ENCODE assay signal across 8 cellular contexts in the genomic region with DNA sequence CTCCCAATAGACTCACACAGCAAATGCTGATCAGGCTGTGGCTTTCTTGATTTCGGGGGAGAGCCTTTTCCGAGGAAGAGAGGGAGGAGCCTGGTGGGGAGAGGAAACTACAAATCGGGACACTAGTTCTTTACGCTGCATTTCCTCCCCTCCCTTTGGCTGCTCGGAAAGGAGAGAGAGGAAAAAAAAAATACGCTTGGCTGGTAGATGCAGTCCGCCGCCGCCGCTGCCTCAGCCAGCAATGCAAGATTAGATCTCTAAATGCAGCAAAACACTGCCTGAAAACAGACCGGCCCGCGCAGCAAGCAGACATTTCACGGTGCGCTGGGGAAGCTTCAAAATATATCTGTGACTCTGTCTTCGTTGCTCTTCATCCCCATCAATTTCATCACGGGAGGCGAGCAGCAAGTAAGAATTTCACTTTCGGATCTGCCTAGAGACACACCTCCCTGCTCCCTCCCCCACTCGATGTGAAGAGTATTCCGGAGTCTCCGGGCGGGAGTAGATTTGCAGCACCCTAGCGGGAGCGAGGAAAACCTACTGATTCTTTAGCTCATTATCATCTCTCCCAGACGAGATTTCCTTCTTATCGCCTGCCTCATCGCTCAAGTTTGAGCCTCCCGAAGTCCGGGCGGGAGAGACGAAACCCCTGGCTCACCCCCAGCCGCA. TPM values are rescaled to one million over a fixed set of nuclear protein-coding genes. Genes with fewer than 3 reads are reported as not detected.
DNase-seq lines count a peak whose midpoint lies in the region; ATAC-seq, FAIRE-seq and TF ChIP-seq lines count a peak whose summit lies in the region.

A gene with protein sequence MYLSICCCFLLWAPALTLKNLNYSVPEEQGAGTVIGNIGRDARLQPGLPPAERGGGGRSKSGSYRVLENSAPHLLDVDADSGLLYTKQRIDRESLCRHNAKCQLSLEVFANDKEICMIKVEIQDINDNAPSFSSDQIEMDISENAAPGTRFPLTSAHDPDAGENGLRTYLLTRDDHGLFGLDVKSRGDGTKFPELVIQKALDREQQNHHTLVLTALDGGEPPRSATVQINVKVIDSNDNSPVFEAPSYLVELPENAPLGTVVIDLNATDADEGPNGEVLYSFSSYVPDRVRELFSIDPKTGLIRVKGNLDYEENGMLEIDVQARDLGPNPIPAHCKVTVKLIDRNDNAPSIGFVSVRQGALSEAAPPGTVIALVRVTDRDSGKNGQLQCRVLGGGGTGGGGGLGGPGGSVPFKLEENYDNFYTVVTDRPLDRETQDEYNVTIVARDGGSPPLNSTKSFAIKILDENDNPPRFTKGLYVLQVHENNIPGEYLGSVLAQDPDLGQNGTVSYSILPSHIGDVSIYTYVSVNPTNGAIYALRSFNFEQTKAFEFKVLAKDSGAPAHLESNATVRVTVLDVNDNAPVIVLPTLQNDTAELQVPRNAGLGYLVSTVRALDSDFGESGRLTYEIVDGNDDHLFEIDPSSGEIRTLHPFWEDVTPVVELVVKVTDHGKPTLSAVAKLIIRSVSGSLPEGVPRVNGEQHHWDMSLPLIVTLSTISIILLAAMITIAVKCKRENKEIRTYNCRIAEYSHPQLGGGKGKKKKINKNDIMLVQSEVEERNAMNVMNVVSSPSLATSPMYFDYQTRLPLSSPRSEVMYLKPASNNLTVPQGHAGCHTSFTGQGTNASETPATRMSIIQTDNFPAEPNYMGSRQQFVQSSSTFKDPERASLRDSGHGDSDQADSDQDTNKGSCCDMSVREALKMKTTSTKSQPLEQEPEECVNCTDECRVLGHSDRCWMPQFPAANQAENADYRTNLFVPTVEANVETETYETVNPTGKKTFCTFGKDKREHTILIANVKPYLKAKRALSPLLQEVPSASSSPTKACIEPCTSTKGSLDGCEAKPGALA (N-terminal part only) (plus strand): TSS at position 138 of the 669 bp plus-strand sequence. CDS start 803 bp downstream, outside the sequence.

- H3K27me3 ChIP-seq in BJ (ENCODE audit: control insufficient read depth, insufficient read depth, low read length) (peaks cover 30% of the 10 kb centered on the region), left ventricle myocardium inferior (ENCODE audit: low read depth) (peaks cover 67% of the 10 kb centered on the region), pancreas (peaks cover 4 to 31% (median 8%) of the 10 kb centered on the region in 4 donors)

- H3K9me3 ChIP-seq in left ventricle myocardium inferior (replicated peaks) (no peaks in the 10 kb centered on the region), pancreas (no peaks in the 10 kb centered on the region)

- POLR2A ChIA-PET in BJ (lab: Charles Lee): no interaction called here

- WGBS in pancreas, 2 donors: 0% methylated on average over 33 of the region's 33 CpGs

- peak in 3 of 4 donors; percentile 37 to 48 (median 38) for ATAC-seq in pancreas

- H3K27ac ChIP-seq in angular gyrus (ENCODE audit: low read depth, low read length) (peak within 1 kb of the TSS; percentile 82), left ventricle myocardium inferior (replicated peaks) (peak within 1 kb of the TSS; percentile 86), pancreas (peak within 1 kb of the TSS; percentile 4 to 70 (median 47))

- no peak for TF ChIP-seq CTCF in BJ (IDR thresholded peaks at IDR 0.05; ENCODE audit: insufficient read depth, low read depth, low read length)
- TF ChIP-seq CTCF in left ventricle myocardium inferior (IDR thresholded peaks at IDR 0.05; ENCODE audit: borderline replicate concordance): no peak
- TF ChIP-seq CTCF in pancreas (IDR thresholded peaks at IDR 0.05): no peak

- FAIRE-seq in pancreas (lab: Jason Lieb, UNC): no peak

- no peaks in the 10 kb centered on the region for H3K36me3 ChIP-seq in BJ (ENCODE audit: control insufficient read depth, insufficient read depth, low read length)
- no peaks in the 10 kb centered on the region for H3K36me3 ChIP-seq in left ventricle myocardium inferior
- H3K36me3 ChIP-seq in pancreas: no peaks in the 10 kb centered on the region

- intact Hi-C loops in left ventricle myocardium inferior (cut with micrococcal nuclease) (no loop called here), pancreas (cut with DNase I) (no loop called here)

- H3K4me3 ChIP-seq in BJ (ENCODE audit: low read depth, low read length) (peak within 1 kb of the TSS; percentile 38), left ventricle myocardium inferior (peak within 1 kb of the TSS; percentile 74), pancreas (peak within 1 kb of the TSS; percentile 29 to 57 (median 44))

- H3K4me1 ChIP-seq in left ventricle myocardium inferior: peaks cover 58% of the 10 kb centered on the region
- peaks cover 0 to 11% (median 0%) of the 10 kb centered on the region in 3 donors for H3K4me1 ChIP-seq in pancreas

- DNase-seq in BJ (ENCODE audit: low read depth) (no peak), M059J (ENCODE audit: low read depth) (peak; percentile 61), left ventricle myocardium inferior (peak; percentile 23), pancreas (peak; percentile 22 to 58 (median 33)), 8988T (no peak), UCSD-AML1 (lab: John Stamatoyannopoulos, UW; ENCODE audit: unreplicated experiment) (no peak)
- DNase-seq in stimulated activated CD4-positive, alpha-beta T cell treated with anti-CD3 and anti-CD28 coated beads, Interleukin-12 subunit alpha, Interleukin-12 subunit beta, amount 100 ng/mL, for 4 hours: no peak

- CTCF ChIA-PET in BJ (lab: Yijun Ruan, JAX): no interaction called here

RNA-seq across cellular contexts. Expression of the gene that starts here (rescaled TPM):
- polyA plus RNA-seq in BJ (2011; rRNA removed): 0.01 TPM in 1 of 2 replicates, not detected in the other
- 0.14 TPM in 1 of 2 replicates, not detected in the other for polyA minus RNA-seq in BJ (2011; rRNA and poly(A)+ RNA removed)
- 1.1 and 2.4 TPM in 2 replicates for total RNA-seq in M059J (2014; rRNA removed; shearing (Covaris generic))
- 3.1 TPM for total RNA-seq in left ventricle myocardium inferior
- 10 to 100 TPM in 1 of 6 donors, 1 to 10 TPM in 5; 3.7 to 10.2 (median 7.6) TPM for total RNA-seq in pancreas
- polyA plus RNA-seq in pancreas: 1 to 10 TPM; 2.1 to 7.3 TPM

Comparison
In these comparisons a context has a peak if more than half of its experiments do, and no peak if none do; other contexts are left out.
1. DNase-seq: peak in M059J (single experiment), left ventricle myocardium inferior (single experiment) and pancreas (6 of 6); none in BJ (single experiment), 8988T (single experiment), UCSD-AML1 (single experiment) and stimulated activated CD4-positive, alpha-beta T cell treated with anti-CD3 and anti-CD28 coated beads, Interleukin-12 subunit alpha, Interleukin-12 subunit beta, amount 100 ng/mL, for 4 hours (single experiment).
2. Peak in every context shown above with its lines, with median percentiles within 50 percentile points of each other: H3K4me3 ChIP-seq and H3K27ac ChIP-seq.